Comparison of ENCODE assay signal across 8 cellular contexts in genomic region chr11:22875869-22876473, GRCh38. TPM values are rescaled to one million over a fixed set of nuclear protein-coding genes. Genes with fewer than 3 reads are reported as not detected.
A peak's percentile ranks its signal among the peaks of the same experiment; 100 is the strongest.
DNase-seq lines count a peak whose midpoint lies in the region; ATAC-seq, FAIRE-seq and TF ChIP-seq lines count a peak whose summit lies in the region.

No MANE protein-coding gene starts in this region.

- H2AFZ ChIP-seq in K562 (ENCODE audit: low read depth, low read length) = no peak overlapping the region

- POLR2A ChIA-PET in K562 (lab: Yijun Ruan, JAX) = no interaction called here

- H4K20me1 ChIP-seq in K562 (replicated peaks; ENCODE audit: control insufficient read depth, insufficient read depth, low read length) = no peaks in the 10 kb centered on the region

- no peak overlapping the region for H3K4me2 ChIP-seq in K562 (ENCODE audit: insufficient read depth, low read length)

- TF ChIP-seq POLR2A in K562 (conservative IDR thresholded peaks at IDR 0.05) = no peak

- no peak overlapping the region for H3K9ac ChIP-seq in K562 (ENCODE audit: insufficient read depth in 1 of 2, low read depth in 2 of 2, low read length in 2 of 2)

- in situ Hi-C loops in K562 (cut with MboI) = no loop called here

- 7% methylated on average over 2 of the region's 2 CpGs for WGBS in K562 (ENCODE audit: insufficient coverage, low coverage, missing lambda C conversion rate)

- peak; percentile 76 to 98 (median 93) for TF ChIP-seq CTCF in K562 (IDR thresholded peaks at IDR 0.05 in 2 of 3, conservative IDR thresholded peaks at IDR 0.05 in 1 of 3; ENCODE audit: insufficient read depth in 2 of 3, low read depth in 1 of 3, low read length in 3 of 3)

- H3K36me3 ChIP-seq in K562 (ENCODE audit: control insufficient read depth, insufficient read depth, low read length) = no peaks in the 10 kb centered on the region

- no peak overlapping the region for H3K27ac ChIP-seq in K562 (ENCODE audit: extremely low read depth, low read depth, low read length)

- H3K4me1 ChIP-seq in K562 (replicated peaks in 1 of 2; ENCODE audit: control insufficient read depth in 2 of 2, insufficient read depth in 2 of 2, low read length in 2 of 2) = no peaks in the 10 kb centered on the region

- DNase-seq in AG20443 (ENCODE audit: low spot score) = peak; percentile 57
- peak; percentile 81 to 90 for DNase-seq in NCI-H2081 (lab: John Stamatoyannopoulos, UW)
- peak; percentile 35 for DNase-seq in T1000 (lab: John Stamatoyannopoulos, UW)
- DNase-seq in K562 (ENCODE audit: extremely low read depth in 1 of 4, low spot score in 3 of 4) = peak; percentile 60 to 88 (median 68)
- DNase-seq in iPS-NIHi7 (ENCODE audit: extremely low spot score) = peak; percentile 64
- DNase-seq in stimulated activated CD4-positive, alpha-beta T cell treated with anti-CD3 and anti-CD28 coated beads, Interleukin-1b, Interleukin-23, amount 100 ng/mL, for 1 hour (ENCODE audit: low read depth in 2 of 2) = peak; percentile 7 to 24

- TF ChIP-seq EP300 in K562 (IDR thresholded peaks at IDR 0.05; ENCODE audit: low read length) = no peak

- H3K9me1 ChIP-seq in K562 (ENCODE audit: control insufficient read depth, insufficient read depth, low read length) = no peaks in the 10 kb centered on the region

- no peaks in the 10 kb centered on the region for H3K79me2 ChIP-seq in K562 (ENCODE audit: control insufficient read depth, insufficient read depth, low read length)

- peak; percentile 99 for ATAC-seq in GM18870 (IDR thresholded peaks at IDR 0.05; ENCODE audit: unreplicated experiment)
- ATAC-seq in HG03066 (IDR thresholded peaks at IDR 0.05; ENCODE audit: low read depth, unreplicated experiment) = peak; percentile 100
- ATAC-seq in K562 = peak; percentile 94

- FAIRE-seq in K562 (lab: Jason Lieb, UNC) = peak; percentile 94

- CTCF ChIA-PET in K562 (lab: Yijun Ruan, JAX; ENCODE audit: low intra/inter-chr PET ratio) = no interaction called here

- peak; percentile 77 to 91 for TF ChIP-seq RAD21 in K562 (CRISPR knock-in tag; conservative IDR thresholded peaks at IDR 0.05 in 1 of 2, IDR thresholded peaks at IDR 0.05 in 1 of 2)

- no peaks in the 10 kb centered on the region for H3K9me3 ChIP-seq in K562 (replicated peaks; ENCODE audit: control insufficient read depth, insufficient read depth, low read depth, low read length)

- intact Hi-C loops in K562 (cut with micrococcal nuclease) = no loop called here

- no peak overlapping the region for H3K4me3 ChIP-seq in K562

- BruUV-seq in K562 (replicated peaks; lab: Mats Ljungman, UMichigan) = no TSS peak

- no peaks in the 10 kb centered on the region for H3K27me3 ChIP-seq in K562 (ENCODE audit: control insufficient read depth in 2 of 2, insufficient read depth in 2 of 2, low read length in 2 of 2)

TF ChIP-seq in K562, 482 proteins besides CTCF, POLR2A, EP300 and RAD21 (continues in another document):
- TF ChIP-seq NFIC (IDR thresholded peaks at IDR 0.05) (peak; percentile 44), ARNT (IDR thresholded peaks at IDR 0.05) (0 out of 4 replicates have a peak, but pooled peaks of 1 of the 2 experiments have one; percentile 30), SRSF3 (IDR thresholded peaks at IDR 0.05; ENCODE audit: insufficient read depth, low read length) (no peak), ZBTB43 (CRISPR knock-in tag; IDR thresholded peaks at IDR 0.05) (no peak), STAT6 (CRISPR knock-in tag; IDR thresholded peaks at IDR 0.05) (no peak), KHSRP (IDR thresholded peaks at IDR 0.05) (no peak), RBM25 (IDR thresholded peaks at IDR 0.05; ENCODE audit: low read depth, low read length, severe bottlenecking) (no peak), TEAD4 (IDR thresholded peaks at IDR 0.05; ENCODE audit: low read length) (peak; percentile 42; the same call in 1 of the 2 replicates), TEAD4 (CRISPR knock-in tag; IDR thresholded peaks at IDR 0.05; ENCODE audit: borderline replicate concordance) (no peak), TCF3 (CRISPR knock-in tag; IDR thresholded peaks at IDR 0.05) (no peak), ZNF699 (CRISPR knock-in tag; IDR thresholded peaks at IDR 0.05; ENCODE audit: insufficient replicate concordance) (no peak), TBL1XR1 (IDR thresholded peaks at IDR 0.05; ENCODE audit: low read length in 2 of 2) (no peak), SMC3 (conservative IDR thresholded peaks at IDR 0.05; ENCODE audit: insufficient read depth, low read depth, low read length) (peak; percentile 68), POLR2AphosphoS5 (IDR thresholded peaks at IDR 0.05; ENCODE audit: control insufficient read depth, insufficient read depth, low read depth, low read length) (no peak), CBX1 (IDR thresholded peaks at IDR 0.05; ENCODE audit: low read depth) (no peak), SIRT6 (IDR thresholded peaks at IDR 0.05; ENCODE audit: low read depth, low read length) (no peak)

RNA-seq across cellular contexts. Expression of gene CCDC179, which starts 15.7 kb away (rescaled TPM):
- not detected in 2 replicates for total RNA-seq in K562 (2011; cell fraction: chromatin; rRNA removed; ENCODE audit: low replicate concordance)
- total RNA-seq in K562 (2011; cell fraction: nucleolus; rRNA removed) = not detected in 2 replicates
- not detected in 2 replicates for total RNA-seq in K562 (2011; cell fraction: nucleoplasm; rRNA removed)
- total RNA-seq in K562 (2014; rRNA removed) (not detected in 2 replicates), K562 (2014; rRNA removed; fragmentation: Illumina TruSeq; extraction: Trizol) (not detected in 2 replicates), K562 (2015; rRNA removed; fragmentation: Illumina TruSeq; extraction: Trizol) (not detected in 2 replicates), K562 (2021) (not detected in 2 replicates)
- polyA plus RNA-seq in K562 (2011; rRNA removed) (not detected in 2 replicates), K562 (2014; fragmentation: Illumina TruSeq; extraction: Trizol) (not detected in 2 replicates), K562 (2014; fragmentation: Nextera tagmentation; extraction: Ambion mirVana) (not detected), K562 (2014; rRNA removed) (not detected in 2 replicates)
- not detected in 2 replicates for polyA plus RNA-seq in K562 (2011; cell fraction: cytosol; rRNA removed)
- polyA plus RNA-seq in K562 (2011; cell fraction: nucleus; rRNA removed) = not detected in 2 replicates
- polyA plus RNA-seq in K562 (2012) = not detected in 2 replicates
- polyA minus RNA-seq in K562 (2011; rRNA and poly(A)+ RNA removed) = not detected in 2 replicates
- not detected in 2 replicates for polyA minus RNA-seq in K562 (2011; cell fraction: cytosol; rRNA and poly(A)+ RNA removed)
- not detected in 2 replicates for polyA minus RNA-seq in K562 (2011; cell fraction: nucleus; rRNA and poly(A)+ RNA removed)

RNA-seq across cellular contexts. Expression of gene SVIP, which starts 46.4 kb away (rescaled TPM):
- 3.7 and 11.4 TPM in 2 replicates for total RNA-seq in K562 (2011; cell fraction: chromatin; rRNA removed; ENCODE audit: low replicate concordance)
- total RNA-seq in K562 (2011; cell fraction: nucleolus; rRNA removed) = 2.8 and 4.6 TPM in 2 replicates
- total RNA-seq in K562 (2011; cell fraction: nucleoplasm; rRNA removed) = 6.9 and 15.3 TPM in 2 replicates
- total RNA-seq in K562 (2014; rRNA removed) (16.7 and 17.9 TPM in 2 replicates), K562 (2014; rRNA removed; fragmentation: Illumina TruSeq; extraction: Trizol) (51.1 and 69.5 TPM in 2 replicates), K562 (2015; rRNA removed; fragmentation: Illumina TruSeq; extraction: Trizol) (24.2 and 26.2 TPM in 2 replicates), K562 (2021) (48.0 and 58.0 TPM in 2 replicates)
- polyA plus RNA-seq in K562 (2011; rRNA removed) (21.7 and 50.5 TPM in 2 replicates), K562 (2014; fragmentation: Illumina TruSeq; extraction: Trizol) (23.2 and 23.6 TPM in 2 replicates), K562 (2014; fragmentation: Nextera tagmentation; extraction: Ambion mirVana) (10 to 100 TPM; 47.5 to 62.5 TPM), K562 (2014; rRNA removed) (27.7 and 35.2 TPM in 2 replicates)
- 2.7 and 4.1 TPM in 2 replicates for polyA plus RNA-seq in K562 (2011; cell fraction: cytosol; rRNA removed)
- 4.0 TPM in 2 replicates for polyA plus RNA-seq in K562 (2011; cell fraction: nucleus; rRNA removed)
- 21.8 and 30.2 TPM in 2 replicates for polyA plus RNA-seq in K562 (2012)
- 8.2 and 11.9 TPM in 2 replicates for polyA minus RNA-seq in K562 (2011; rRNA and poly(A)+ RNA removed)
- 4.0 and 4.7 TPM in 2 replicates for polyA minus RNA-seq in K562 (2011; cell fraction: cytosol; rRNA and poly(A)+ RNA removed)
- polyA minus RNA-seq in K562 (2011; cell fraction: nucleus; rRNA and poly(A)+ RNA removed) = 8.1 and 10.6 TPM in 2 replicates

Comparison
In these comparisons a context has a peak if more than half of its experiments do, and no peak if none do; other contexts are left out.
1. DNase-seq: peak in every context shown above with its lines; median percentile 86 in NCI-H2081; 68 in K562; 64 in iPS-NIHi7; 57 in AG20443; 35 in T1000; 16 in stimulated activated CD4-positive, alpha-beta T cell treated with anti-CD3 and anti-CD28 coated beads, Interleukin-1b, Interleukin-23, amount 100 ng/mL, for 1 hour.